In the genomic region with DNA sequence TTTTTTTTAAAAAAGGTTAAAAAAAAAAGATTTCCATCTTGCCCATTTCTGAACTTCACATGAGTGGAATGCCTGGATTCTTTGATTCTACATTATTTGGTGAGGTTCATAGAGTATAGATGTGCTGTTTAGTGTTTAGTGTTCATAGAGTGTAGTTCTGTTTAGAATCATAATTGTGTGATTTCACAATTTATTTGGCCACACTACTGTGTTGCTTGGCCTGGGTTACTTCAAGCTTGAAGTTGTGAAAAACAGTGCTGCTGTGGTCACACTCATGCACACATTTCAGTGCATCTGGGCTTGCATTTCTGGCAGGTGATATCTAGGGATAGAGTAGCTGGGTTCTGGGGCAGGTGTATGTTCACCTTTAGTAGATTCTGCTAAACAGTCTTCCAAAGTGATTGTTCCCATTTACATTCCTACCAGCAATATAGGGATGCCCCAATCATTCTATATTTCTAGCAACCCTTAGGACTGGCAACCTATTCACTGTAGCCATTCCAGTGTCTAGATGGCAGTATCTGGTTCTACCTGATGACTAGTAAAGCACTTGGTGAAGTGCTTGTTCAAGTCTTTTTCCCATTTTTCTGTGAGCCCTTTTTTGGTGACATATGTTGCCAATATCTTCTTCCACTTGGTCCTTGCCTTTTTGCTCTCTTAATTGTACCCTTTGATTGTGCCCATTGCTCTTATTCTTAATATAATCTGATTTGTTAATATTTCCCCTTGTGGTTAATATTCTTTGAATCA, we compare ENCODE assay signal across 30 cellular contexts. TPM values are rescaled to one million over a fixed set of nuclear protein-coding genes. Genes with fewer than 3 reads are reported as not detected.
"Had no signal": no experiment of that assay in that cellular context is flagged by ENCODE, and none has a peak within 500 bp of the region (broad histone marks: within the 10 kb centered on the region; RNA-seq: fewer than 3 reads in every experiment).

No MANE protein-coding gene starts in this region.

- H3K4me3 Mint-ChIP-seq: dendritic cell treated with granulocyte-macrophage colony-stimulating factor and Interleukin-4, amounts not matched to agents 40 ng/mL and 50 ng/mL, for 4 days; mesothelial cell of epicardium; naive B cell had no signal

- H3K9me3 ChIP-seq: colonic mucosa, gastrocnemius medialis, mucosa of descending colon had no signal

- ATAC-seq: esophagus mucosa, gastrocnemius medialis, heart right ventricle, left cardiac atrium, left lung, left ventricle myocardium superior, lower lobe of right lung, mucosa of descending colon had no signal

- H3K27ac ChIP-seq: colonic mucosa, epithelial cell of prostate, esophagus squamous epithelium, gastrocnemius medialis, heart right ventricle, left lung, lower lobe of right lung had no signal

- H3K27me3 ChIP-seq: colonic mucosa had no signal

- H3K36me3 Mint-ChIP-seq: mesothelial cell of epicardium had no signal

- H3K9me3 Mint-ChIP-seq: dendritic cell treated with granulocyte-macrophage colony-stimulating factor and Interleukin-4, amounts not matched to agents 40 ng/mL and 50 ng/mL, for 4 days had no signal

- H3K4me3 ChIP-seq: colonic mucosa, esophagus squamous epithelium, gastrocnemius medialis, heart right ventricle, left lung, lower lobe of right lung, mucosa of descending colon had no signal

- H3K4me1 ChIP-seq: colonic mucosa, gastrocnemius medialis, left lung, lower lobe of right lung had no signal

- H3K36me3 ChIP-seq: colonic mucosa, esophagus squamous epithelium, gastrocnemius medialis, heart right ventricle, left lung, lower lobe of right lung had no signal

- DNase-seq: colonic mucosa; cortex of kidney; effector CD4-positive, alpha-beta T cell; effector memory CD4-positive, alpha-beta T cell; erythroblast; esophagus squamous epithelium; foreskin fibroblast; foreskin melanocyte; gastrocnemius medialis; glutamatergic neuron; heart right ventricle; hippocampal formation; left cardiac atrium; left ventricle myocardium superior; lower lobe of right lung; mesenchymal stem cell; mucosa of descending colon; naive B cell had no signal

RNA-seq across cellular contexts. Expression of a gene that starts 50.6 kb away (rescaled TPM):
- total RNA-seq: dermis microvascular lymphatic vessel endothelial cell, gastrocnemius medialis, glomerular endothelial cell, heart right ventricle, kidney epithelial cell, left cardiac atrium, left lung, left ventricle myocardium superior, lower leg skin, lower lobe of right lung, lung microvascular endothelial cell, myocyte had no signal
- polyA plus RNA-seq: heart right ventricle, keratinocyte had no signal
